In genomic region chr1:226033599-226034390, GRCh38 we compare ENCODE assay signal across 14 cellular contexts. TPM values are rescaled to one million over a fixed set of nuclear protein-coding genes. Genes with fewer than 3 reads are reported as not detected.
A peak's percentile ranks its signal among the peaks of the same experiment; 100 is the strongest.
DNase-seq lines count a peak whose midpoint lies in the region; ATAC-seq and TF ChIP-seq lines count a peak whose summit lies in the region.
"Had no signal": no experiment of that assay in that cellular context is flagged by ENCODE, and none has a peak within 500 bp of the region (broad histone marks: within the 10 kb centered on the region; RNA-seq: fewer than 3 reads in every experiment).

No MANE protein-coding gene starts in this region.

- no peaks in the 10 kb centered on the region for H3K36me3 Mint-ChIP-seq in stimulated activated memory B cell treated with anti-CD40 and anti-IgM and Interleukin-4, amounts not matched to agents 10 μg/mL and 1 μg/mL and 100 μg/mL, for 72 hours
- H3K36me3 Mint-ChIP-seq: CD8-positive, alpha-beta T cell had no signal

- H3K27me3 Mint-ChIP-seq in stimulated activated memory B cell treated with anti-CD40 and anti-IgM and Interleukin-4, amounts not matched to agents 10 μg/mL and 1 μg/mL and 100 μg/mL, for 72 hours, result no peaks in the 10 kb centered on the region
- H3K27me3 Mint-ChIP-seq: stimulated activated naive CD8-positive, alpha-beta T cell treated with anti-CD3 and anti-CD28 coated beads, Interleukin-15, amount 100 ng/mL, for 72 hours had no signal

- H3K27ac ChIP-seq in angular gyrus (ENCODE audit: low read depth, low read length) (peak overlapping the region; percentile 30), right cardiac atrium (ENCODE audit: low read length) (no peak overlapping the region)
- H3K27ac ChIP-seq: parathyroid adenoma had no signal

- 84% methylated on average over 4 of the region's 4 CpGs for WGBS in right cardiac atrium

- DNase-seq in HEK293T (ENCODE audit: extremely low spot score), result no peak
- DNase-seq in right cardiac atrium, result no peak
- no peak for DNase-seq in midbrain (lab: John Stamatoyannopoulos, UW)
- DNase-seq in stimulated activated CD4-positive, alpha-beta T cell treated with anti-CD3 and anti-CD28 coated beads, Interleukin-15, amount 100 ng/mL, for 24 hours, result no peak
- DNase-seq: CD8-positive, alpha-beta T cell; effector memory CD4-positive, alpha-beta T cell; NCI-H226; stimulated activated CD4-positive, alpha-beta T cell treated with anti-CD3 and anti-CD28 coated beads, Interleukin-4, amount 100 ng/mL, for 4 hours; stimulated activated naive CD8-positive, alpha-beta T cell treated with anti-CD3 and anti-CD28 coated beads, Interleukin-15, amount 100 ng/mL, for 72 hours had no signal

- H3K4me3 Mint-ChIP-seq in stimulated activated memory B cell treated with anti-CD40 and anti-IgM and Interleukin-4, amounts not matched to agents 10 μg/mL and 1 μg/mL and 100 μg/mL, for 72 hours, result no peak overlapping the region
- H3K4me3 Mint-ChIP-seq: CD8-positive, alpha-beta T cell; stimulated activated naive CD8-positive, alpha-beta T cell treated with anti-CD3 and anti-CD28 coated beads, Interleukin-15, amount 100 ng/mL, for 72 hours had no signal

- H3K4me3 ChIP-seq in right cardiac atrium (ENCODE audit: low read length), result no peak overlapping the region

- POLR2A ChIA-PET in HEK293T (lab: Yijun Ruan, JAX), result no interaction called here

- peak; percentile 17 to 25 for ATAC-seq in right cardiac atrium
- no peak for ATAC-seq in stimulated activated memory B cell treated with anti-CD40 and anti-IgM and Interleukin-4, amounts not matched to agents 10 μg/mL and 1 μg/mL and 100 μg/mL, for 72 hours
- ATAC-seq in GM18870 (IDR thresholded peaks at IDR 0.05; ENCODE audit: unreplicated experiment), result no peak
- ATAC-seq in HG02798 (IDR thresholded peaks at IDR 0.05; ENCODE audit: poor library complexity, unreplicated experiment), result no peak
- ATAC-seq: CD8-positive, alpha-beta T cell; stimulated activated naive CD8-positive, alpha-beta T cell treated with anti-CD3 and anti-CD28 coated beads, Interleukin-15, amount 100 ng/mL, for 72 hours had no signal

- H3K4me1 ChIP-seq in right cardiac atrium (ENCODE audit: control insufficient read depth, insufficient read depth, low read length), result no peaks in the 10 kb centered on the region
- H3K4me1 ChIP-seq: parathyroid adenoma had no signal

- peak overlapping the region; percentile 9 for H3K27ac Mint-ChIP-seq in stimulated activated memory B cell treated with anti-CD40 and anti-IgM and Interleukin-4, amounts not matched to agents 10 μg/mL and 1 μg/mL and 100 μg/mL, for 72 hours
- H3K27ac Mint-ChIP-seq: CD8-positive, alpha-beta T cell; stimulated activated naive CD8-positive, alpha-beta T cell treated with anti-CD3 and anti-CD28 coated beads, Interleukin-15, amount 100 ng/mL, for 72 hours had no signal

- CTCF ChIA-PET in HEK293T (lab: Yijun Ruan, JAX), result interaction anchor here (1.1 kb wide), 1 partner anchor 31 kb away, joined by 3 read pairs; no protein-coding TSS in a partner anchor

- no peaks in the 10 kb centered on the region for H3K9me3 Mint-ChIP-seq in stimulated activated memory B cell treated with anti-CD40 and anti-IgM and Interleukin-4, amounts not matched to agents 10 μg/mL and 1 μg/mL and 100 μg/mL, for 72 hours
- H3K9me3 Mint-ChIP-seq: CD8-positive, alpha-beta T cell; stimulated activated naive CD8-positive, alpha-beta T cell treated with anti-CD3 and anti-CD28 coated beads, Interleukin-15, amount 100 ng/mL, for 72 hours had no signal

- intact Hi-C loops in right cardiac atrium (cut with DNase I), result no loop called here

- no peaks in the 10 kb centered on the region for H3K27me3 ChIP-seq in right cardiac atrium (ENCODE audit: control insufficient read depth, insufficient read depth)

- peaks cover 34% of the 10 kb centered on the region for H3K4me1 Mint-ChIP-seq in stimulated activated memory B cell treated with anti-CD40 and anti-IgM and Interleukin-4, amounts not matched to agents 10 μg/mL and 1 μg/mL and 100 μg/mL, for 72 hours

- H3K9me3 ChIP-seq in right cardiac atrium (ENCODE audit: control insufficient read depth, low read length), result no peaks in the 10 kb centered on the region

TF ChIP-seq in HEK293T, 16 proteins besides CTCF, POLR2A, EP300 and RAD21:
- no peak for TF ChIP-seq CTBP1 (IDR thresholded peaks at IDR 0.05; ENCODE audit: borderline replicate concordance)
- TF ChIP-seq NFRKB (IDR thresholded peaks at IDR 0.05), result no peak
- TF ChIP-seq ZNF384 (IDR thresholded peaks at IDR 0.05), result peak; percentile 67; the same call in 1 of the 2 replicates

RNA-seq across cellular contexts. Expression of gene H3-3A, which starts 28.7 kb away (rescaled TPM):
- 100 to 1,000 TPM; 304 to 344 (median 328) TPM for total RNA-seq in right cardiac atrium
- 557 TPM for polyA plus RNA-seq in right cardiac atrium

RNA-seq across cellular contexts. Expression of gene SDE2, which starts 34.7 kb away (rescaled TPM):
- 10 to 100 TPM; 12.2 to 18.3 (median 12.7) TPM for total RNA-seq in right cardiac atrium
- polyA plus RNA-seq in right cardiac atrium, result 9.4 TPM

Comparison
In these comparisons a context has a peak if more than half of its experiments do, and no peak if none do; other contexts are left out.
1. ATAC-seq: peak in right cardiac atrium (2 of 2); none in stimulated activated memory B cell treated with anti-CD40 and anti-IgM and Interleukin-4, amounts not matched to agents 10 μg/mL and 1 μg/mL and 100 μg/mL, for 72 hours (single experiment), GM18870 (single experiment) and HG02798 (single experiment).